ENCODE assay signal across 9 cellular contexts in the genomic region with DNA sequence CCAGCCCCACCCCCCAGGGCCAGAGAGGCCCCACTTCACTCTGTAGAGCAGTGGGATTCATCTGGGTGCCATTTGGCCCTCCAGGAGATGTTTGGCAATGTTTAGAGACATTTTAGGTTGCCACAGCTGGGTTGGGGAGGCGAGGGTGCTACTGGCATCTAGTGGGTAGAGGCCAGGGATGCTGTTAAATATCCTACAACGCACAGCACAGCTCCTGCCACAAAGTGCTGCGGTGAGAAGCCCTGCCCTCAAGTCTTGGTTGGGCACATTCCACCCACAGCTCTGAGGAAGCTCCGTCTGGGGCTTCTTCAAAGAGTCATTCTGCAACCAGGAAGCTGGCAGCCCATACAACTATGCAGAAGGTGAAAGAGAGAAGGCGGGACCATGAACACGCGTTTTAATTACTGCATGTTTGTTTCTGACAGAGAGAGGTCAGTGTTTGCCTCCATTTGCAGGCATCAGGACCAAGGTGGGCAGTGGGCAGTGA. TPM values are rescaled to one million over a fixed set of nuclear protein-coding genes. Genes with fewer than 3 reads are reported as not detected.
A peak's percentile ranks its signal among the peaks of the same experiment; 100 is the strongest.
DNase-seq lines count a peak whose midpoint lies in the region; ATAC-seq and TF ChIP-seq lines count a peak whose summit lies in the region.
"Had no signal": no experiment of that assay in that cellular context is flagged by ENCODE, and none has a peak within 500 bp of the region (broad histone marks: within the 10 kb centered on the region; RNA-seq: fewer than 3 reads in every experiment).

No MANE protein-coding gene starts in this region.

- no peak overlapping the region for H2BK120ac ChIP-seq in H9 (ENCODE audit: low read depth, low read length, poor library complexity, severe bottlenecking)

- H3K4me3 ChIP-seq in GM12865 (ENCODE audit: low read depth, low read length) (peak overlapping the region; percentile 11), sigmoid colon (no peak overlapping the region)
- H3K4me3 ChIP-seq: thoracic aorta had no signal

- H3K9ac ChIP-seq in H9 (ENCODE audit: extremely low read depth, insufficient read length, low read length), result no peak overlapping the region

- no peak overlapping the region for H3K4me2 ChIP-seq in H9 (ENCODE audit: insufficient read depth, insufficient read length, low read length)

- H2BK20ac ChIP-seq in H9 (ENCODE audit: low read depth, low read length, poor library complexity, severe bottlenecking), result no peak overlapping the region

- H3K27ac ChIP-seq in sigmoid colon (peak overlapping the region in 1 of 4 donors; percentile 4), H9 (ENCODE audit: insufficient read length, low read depth, low read length) (no peak overlapping the region)

- H2BK15ac ChIP-seq in H9 (ENCODE audit: low read depth, low read length), result no peak overlapping the region

- peak; percentile 83 for ATAC-seq in GM21786 (IDR thresholded peaks at IDR 0.05; ENCODE audit: unreplicated experiment)

- TF ChIP-seq EP300 in sigmoid colon (IDR thresholded peaks at IDR 0.05), result no peak

- H2BK12ac ChIP-seq in H9 (ENCODE audit: insufficient read length, low read depth, low read length), result no peak overlapping the region

- H4K91ac ChIP-seq in H9 (ENCODE audit: insufficient read length, low read depth, low read length), result no peak overlapping the region

- TF ChIP-seq CTCF in GM12865 (IDR thresholded peaks at IDR 0.05; ENCODE audit: insufficient read depth, low read depth, low read length, missing control alignments) (peak; percentile 28), sigmoid colon (IDR thresholded peaks at IDR 0.05) (no peak), H9 (conservative IDR thresholded peaks at IDR 0.05) (no peak)

- H2BK5ac ChIP-seq in H9 (ENCODE audit: insufficient read length, low read length), result no peak overlapping the region

- peaks cover 5 to 8% (median 7%) of the 10 kb centered on the region in 3 experiments; a peak in 5 of 7 replicates for H3K36me3 Mint-ChIP-seq in H9 (ENCODE audit: insufficient read depth in 1 of 3, low read depth in 3 of 3)

- no peak overlapping the region for H2AFZ ChIP-seq in H9 (ENCODE audit: low read length)

- no peak overlapping the region for H3K4me3 Mint-ChIP-seq in H9

- no peak overlapping the region for H3K4ac ChIP-seq in H9 (ENCODE audit: low read depth, low read length)

- no peaks in the 10 kb centered on the region for H4K20me1 ChIP-seq in H9 (ENCODE audit: control insufficient read depth, insufficient read depth, insufficient read length)

- TF ChIP-seq POLR2A in sigmoid colon (IDR thresholded peaks at IDR 0.05), result no peak

- H3K27me3 Mint-ChIP-seq in H9 (ENCODE audit: low read depth), result no peaks in the 10 kb centered on the region

- no peak overlapping the region for H3K23ac ChIP-seq in H9 (ENCODE audit: insufficient read length, low read depth, low read length)

- DNase-seq in GM12865 (ENCODE audit: low read depth), result peak; percentile 92
- peak; percentile 94 for DNase-seq in NOMO-1 treated with dmso at 0.1 percent for 144 hours (lab: John Stamatoyannopoulos, UW; ENCODE audit: unreplicated experiment)
- peak; percentile 71 for DNase-seq in activated gamma-delta T cell treated with Interleukin-2 at 50 U/mL for 16 hours
- DNase-seq in sigmoid colon, result peak; percentile 69
- no peak for DNase-seq in GDM1 (lab: John Stamatoyannopoulos, UW)
- DNase-seq in NCI-H2107 (lab: John Stamatoyannopoulos, UW), result no peak
- DNase-seq in H9, result no peak

- no peaks in the 10 kb centered on the region for H3K23me2 ChIP-seq in H9 (ENCODE audit: insufficient read length, low read depth, low read length, poor library complexity, severe bottlenecking)

- peaks cover 62% of the 10 kb centered on the region in 2 experiments for H3K9me3 Mint-ChIP-seq in H9

- peaks cover 0 to 5% (median 0%) of the 10 kb centered on the region in 4 donors for H3K4me1 ChIP-seq in sigmoid colon
- H3K4me1 ChIP-seq in H9 (ENCODE audit: insufficient read depth, low read length), result no peaks in the 10 kb centered on the region; the same call in 1 of the 2 replicates

- H3K56ac ChIP-seq in H9 (ENCODE audit: insufficient read length, low read depth, low read length), result no peak overlapping the region

- no peak overlapping the region for H4K8ac ChIP-seq in H9 (replicated peaks; ENCODE audit: insufficient read length, low read depth, low read length)

- H3K9me3 ChIP-seq in sigmoid colon, result no peaks in the 10 kb centered on the region
- H3K9me3 ChIP-seq in H9 (ENCODE audit: control insufficient read depth, low read depth, low read length), result peaks cover 5% of the 10 kb centered on the region
- H3K9me3 ChIP-seq: thoracic aorta had no signal

- no peak overlapping the region for H3T11ph ChIP-seq in H9 (ENCODE audit: low read length)

- whole genome bisulfite sequencing in sigmoid colon, 2 donors, result 29 to 30% methylated on average over 7 of the region's 7 CpGs
- WGBS in H9 (ENCODE audit: extremely low coverage, insufficient read length, low lambda C conversion rate), result no CpG with 5 or more reads among the region's 7 CpGs

- H3K4me1 Mint-ChIP-seq in H9, result peaks cover 5 to 6% of the 10 kb centered on the region in 2 experiments; a peak in 3 of 4 replicates

- no peaks in the 10 kb centered on the region for H3K79me1 ChIP-seq in H9 (ENCODE audit: insufficient read depth, low read depth, low read length, poor library complexity, severe bottlenecking)

- no peak overlapping the region for H3K27ac Mint-ChIP-seq in H9

- no peaks in the 10 kb centered on the region for H3K36me3 ChIP-seq in sigmoid colon
- H3K36me3 ChIP-seq: thoracic aorta had no signal

- no peak overlapping the region for H3K18ac ChIP-seq in H9 (ENCODE audit: insufficient read length, low read depth, low read length)

- intact Hi-C loops in sigmoid colon (cut with DNase I), result loop anchor here (10.0 kb wide), 1 partner anchor 392 kb away; no protein-coding TSS in a partner anchor

- no peaks in the 10 kb centered on the region for H3K79me2 ChIP-seq in H9 (ENCODE audit: insufficient read depth, low read length)

- H3K14ac ChIP-seq in H9 (ENCODE audit: insufficient read depth, low read length), result no peak overlapping the region

- no peak overlapping the region for H2AK5ac ChIP-seq in H9 (ENCODE audit: insufficient read length, low read length)

- H3K27me3 ChIP-seq in sigmoid colon, result no peaks in the 10 kb centered on the region
- no peaks in the 10 kb centered on the region for H3K27me3 ChIP-seq in H9 (ENCODE audit: insufficient read depth, low read length)

- H4K5ac ChIP-seq in H9 (ENCODE audit: insufficient read length, low read depth, low read length), result no peak overlapping the region

RNA-seq across cellular contexts. Expression of a gene that starts 48.1 kb away (rescaled TPM):
- total RNA-seq in sigmoid colon (not detected), H9 (2021) (0.09 TPM in 1 of 2 replicates, not detected in the other)
- polyA plus RNA-seq in sigmoid colon, result under 1 TPM in 1 of 3 donors, not detected in 2; 0.17 TPM
- total RNA-seq: thoracic aorta had no signal

Comparison
In these comparisons a context has a peak if more than half of its experiments do, and no peak if none do; other contexts are left out.
1. DNase-seq: peak in GM12865 (single experiment), NOMO-1 treated with dmso at 0.1 percent for 144 hours (single experiment), activated gamma-delta T cell treated with Interleukin-2 at 50 U/mL for 16 hours (single experiment) and sigmoid colon (single experiment); none in GDM1 (single experiment), NCI-H2107 (single experiment) and H9 (single experiment).